Comparison of ENCODE assay signal across 39 cellular contexts in the genomic region with DNA sequence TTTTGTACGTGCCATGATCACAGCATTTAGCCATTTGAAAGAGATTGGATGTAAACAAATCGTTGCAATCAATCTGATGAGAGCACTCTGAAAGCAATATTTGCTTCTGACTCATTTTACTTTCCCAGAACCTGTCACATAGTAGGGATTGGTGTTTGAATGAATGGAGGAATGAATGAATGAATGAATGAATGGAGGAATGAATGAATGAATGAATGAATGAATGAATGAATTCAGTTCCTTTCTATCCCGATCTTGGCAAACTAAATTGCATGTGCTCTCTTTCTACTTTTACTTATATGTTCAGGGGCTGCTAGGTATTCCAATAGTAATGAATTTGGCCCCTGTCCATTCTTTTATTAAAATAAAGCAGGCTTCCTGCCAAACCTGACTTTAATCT.
"Had no signal": no experiment of that assay in that cellular context is flagged by ENCODE, and none has a peak within 500 bp of the region (broad histone marks: within the 10 kb centered on the region; RNA-seq: fewer than 3 reads in every experiment).

No MANE protein-coding gene starts in this region.

- ATAC-seq: activated CD8-positive, alpha-beta memory T cell treated with anti-CD3 and anti-CD28 coated beads, Interleukin-2, amount 10 ng/mL, durations not matched to agents 7 days and 5 days; activated CD8-positive, alpha-beta T cell treated with anti-CD3 and anti-CD28 coated beads, Interleukin-2, amount 10 ng/mL, durations not matched to agents 7 days and 5 days; activated naive CD8-positive, alpha-beta T cell treated with anti-CD3 and anti-CD28 coated beads, Interleukin-2, amount 50 U/mL, for 24 hours had no signal

- H3K27me3 ChIP-seq: ascending aorta, cardiac muscle cell had no signal

- H3K9me3 ChIP-seq: ascending aorta had no signal

- H3K4me1 ChIP-seq: ascending aorta had no signal

- H3K4me1 Mint-ChIP-seq: activated B cell treated with CpG ODN at 0.5 μM for 24 hours; activated CD4-positive, alpha-beta memory T cell treated with anti-CD3 and anti-CD28 coated beads, Interleukin-2, amount 10 ng/mL, durations not matched to agents 7 days and 5 days; activated CD4-positive, alpha-beta T cell treated with anti-CD3 and anti-CD28 coated beads, Interleukin-2, amount 10 ng/mL, durations not matched to agents 7 days and 5 days; activated CD8-positive, alpha-beta memory T cell treated with anti-CD3 and anti-CD28 coated beads, Interleukin-2, amount 10 ng/mL, durations not matched to agents 7 days and 5 days; activated naive CD4-positive, alpha-beta T cell treated with anti-CD3 and anti-CD28 coated beads, Interleukin-2, amount 10 ng/mL, durations not matched to agents 7 days and 5 days; activated naive CD4-positive, alpha-beta T cell treated with anti-CD3 and anti-CD28 coated beads, Interleukin-2, amount 50 U/mL, for 24 hours; activated naive CD8-positive, alpha-beta T cell treated with anti-CD3 and anti-CD28 coated beads, Interleukin-2, amount 10 ng/mL, durations not matched to agents 7 days and 5 days; activated naive CD8-positive, alpha-beta T cell treated with anti-CD3 and anti-CD28 coated beads, Interleukin-2, amount 50 U/mL, for 24 hours; central memory CD8-positive, alpha-beta T cell had no signal

- H3K27ac ChIP-seq: ascending aorta, cardiac muscle cell, VCaP had no signal

- H3K4me3 ChIP-seq: ascending aorta, cardiac muscle cell had no signal

- H3K36me3 ChIP-seq: ascending aorta, cardiac muscle cell had no signal

- H3K27ac Mint-ChIP-seq: activated B cell treated with CpG ODN at 0.5 μM for 24 hours; activated CD4-positive, alpha-beta memory T cell treated with anti-CD3 and anti-CD28 coated beads, Interleukin-2, amount 10 ng/mL, durations not matched to agents 7 days and 5 days; activated CD4-positive, alpha-beta T cell treated with anti-CD3 and anti-CD28 coated beads, Interleukin-2, amount 10 ng/mL, durations not matched to agents 7 days and 5 days; activated CD8-positive, alpha-beta memory T cell treated with anti-CD3 and anti-CD28 coated beads, Interleukin-2, amount 10 ng/mL, durations not matched to agents 7 days and 5 days; activated CD8-positive, alpha-beta T cell treated with anti-CD3 and anti-CD28 coated beads, Interleukin-2, amount 10 ng/mL, durations not matched to agents 7 days and 5 days; activated naive CD4-positive, alpha-beta T cell treated with anti-CD3 and anti-CD28 coated beads, Interleukin-2, amount 10 ng/mL, durations not matched to agents 7 days and 5 days; activated naive CD4-positive, alpha-beta T cell treated with anti-CD3 and anti-CD28 coated beads, Interleukin-2, amount 50 U/mL, for 24 hours; activated naive CD8-positive, alpha-beta T cell; activated naive CD8-positive, alpha-beta T cell treated with anti-CD3 and anti-CD28 coated beads, Interleukin-2, amount 10 ng/mL, durations not matched to agents 7 days and 5 days; activated naive CD8-positive, alpha-beta T cell treated with anti-CD3 and anti-CD28 coated beads, Interleukin-2, amount 50 U/mL, for 24 hours; activated T-cell treated with anti-CD3 and anti-CD28 coated beads, Interleukin-2, amount 50 U/mL, for 24 hours; activated T-helper 1 cell treated with anti-CD3 and anti-CD28 coated beads, Interleukin-12 subunit alpha, Interleukin-12 subunit beta, Interleukin-2, Interleukin-4 antibody, amounts not matched to agents 30 ng/mL and 10 ng/mL and 1 ng/mL, durations not matched to agents 14 hours and 24 hours and 36 hours; activated T-helper 2 cell treated with anti-CD3 and anti-CD28 coated beads, Interferon-gamma antibody, Interleukin-2, Interleukin-4, amounts not matched to agents 10 μg/mL and 5 μg/mL and 100 μg/mL, durations not matched to agents 14 hours and 24 hours and 36 hours; T-helper 1 cell treated with Interleukin-12 subunit alpha and Interleukin-12 subunit beta and Interleukin-4 antibody, amounts not matched to agents 30 μg/mL and 1 μg/mL, for 36 hours; T-helper 2 cell treated with Interferon-gamma antibody and Interleukin-4, amounts not matched to agents 5 μg/mL and 100 μg/mL, for 36 hours had no signal

- H3K4me3 Mint-ChIP-seq: activated B cell treated with CpG ODN at 0.5 μM for 24 hours; activated CD4-positive, alpha-beta memory T cell treated with anti-CD3 and anti-CD28 coated beads, Interleukin-2, amount 10 ng/mL, durations not matched to agents 7 days and 5 days; activated CD4-positive, alpha-beta T cell treated with anti-CD3 and anti-CD28 coated beads, Interleukin-2, amount 10 ng/mL, durations not matched to agents 7 days and 5 days; activated CD8-positive, alpha-beta memory T cell treated with anti-CD3 and anti-CD28 coated beads, Interleukin-2, amount 10 ng/mL, durations not matched to agents 7 days and 5 days; activated CD8-positive, alpha-beta T cell treated with anti-CD3 and anti-CD28 coated beads, Interleukin-2, amount 10 ng/mL, durations not matched to agents 7 days and 5 days; activated naive CD4-positive, alpha-beta T cell treated with anti-CD3 and anti-CD28 coated beads, Interleukin-2, amount 10 ng/mL, durations not matched to agents 7 days and 5 days; activated naive CD4-positive, alpha-beta T cell treated with anti-CD3 and anti-CD28 coated beads, Interleukin-2, amount 50 U/mL, for 24 hours; activated naive CD8-positive, alpha-beta T cell; activated naive CD8-positive, alpha-beta T cell treated with anti-CD3 and anti-CD28 coated beads, Interleukin-2, amount 10 ng/mL, durations not matched to agents 7 days and 5 days; activated naive CD8-positive, alpha-beta T cell treated with anti-CD3 and anti-CD28 coated beads, Interleukin-2, amount 50 U/mL, for 24 hours; activated T-cell treated with anti-CD3 and anti-CD28 coated beads, Interleukin-2, amount 50 U/mL, for 24 hours; activated T-helper 1 cell treated with anti-CD3 and anti-CD28 coated beads, Interleukin-12 subunit alpha, Interleukin-12 subunit beta, Interleukin-2, Interleukin-4 antibody, amounts not matched to agents 30 ng/mL and 10 ng/mL and 1 ng/mL, durations not matched to agents 14 hours and 24 hours and 36 hours; brain; central memory CD8-positive, alpha-beta T cell; T-helper 1 cell treated with Interleukin-12 subunit alpha and Interleukin-12 subunit beta and Interleukin-4 antibody, amounts not matched to agents 30 μg/mL and 1 μg/mL, for 36 hours; T-helper 2 cell treated with Interferon-gamma antibody and Interleukin-4, amounts not matched to agents 5 μg/mL and 100 μg/mL, for 36 hours had no signal

- H3K9me3 Mint-ChIP-seq: activated B cell treated with CpG ODN at 0.5 μM for 24 hours; activated CD4-positive, alpha-beta T cell treated with anti-CD3 and anti-CD28 coated beads, Interleukin-2, amount 10 ng/mL, durations not matched to agents 7 days and 5 days; activated naive CD4-positive, alpha-beta T cell treated with anti-CD3 and anti-CD28 coated beads, Interleukin-2, amount 10 ng/mL, durations not matched to agents 7 days and 5 days; activated naive CD4-positive, alpha-beta T cell treated with anti-CD3 and anti-CD28 coated beads, Interleukin-2, amount 50 U/mL, for 24 hours; activated naive CD8-positive, alpha-beta T cell treated with anti-CD3 and anti-CD28 coated beads, Interleukin-2, amount 10 ng/mL, durations not matched to agents 7 days and 5 days; activated naive CD8-positive, alpha-beta T cell treated with anti-CD3 and anti-CD28 coated beads, Interleukin-2, amount 50 U/mL, for 24 hours; activated T-cell treated with anti-CD3 and anti-CD28 coated beads, Interleukin-2, amount 50 U/mL, for 24 hours; activated T-helper 1 cell treated with anti-CD3 and anti-CD28 coated beads, Interleukin-12 subunit alpha, Interleukin-12 subunit beta, Interleukin-2, Interleukin-4 antibody, amounts not matched to agents 30 ng/mL and 10 ng/mL and 1 ng/mL, durations not matched to agents 14 hours and 24 hours and 36 hours; activated T-helper 2 cell treated with anti-CD3 and anti-CD28 coated beads, Interferon-gamma antibody, Interleukin-2, Interleukin-4, amounts not matched to agents 10 μg/mL and 5 μg/mL and 100 μg/mL, durations not matched to agents 14 hours and 24 hours and 36 hours; T-helper 2 cell treated with Interferon-gamma antibody and Interleukin-4, amounts not matched to agents 5 μg/mL and 100 μg/mL, for 36 hours had no signal

- H3K36me3 Mint-ChIP-seq: activated CD8-positive, alpha-beta memory T cell treated with anti-CD3 and anti-CD28 coated beads, Interleukin-2, amount 10 ng/mL, durations not matched to agents 7 days and 5 days; activated naive CD4-positive, alpha-beta T cell treated with anti-CD3 and anti-CD28 coated beads, Interleukin-2, amount 10 ng/mL, durations not matched to agents 7 days and 5 days; activated naive CD4-positive, alpha-beta T cell treated with anti-CD3 and anti-CD28 coated beads, Interleukin-2, amount 50 U/mL, for 24 hours; activated naive CD8-positive, alpha-beta T cell; activated naive CD8-positive, alpha-beta T cell treated with anti-CD3 and anti-CD28 coated beads, Interleukin-2, amount 10 ng/mL, durations not matched to agents 7 days and 5 days; brain had no signal

- DNase-seq: activated B cell treated with CpG ODN at 0.5 μM for 24 hours; activated CD4-positive, alpha-beta memory T cell treated with anti-CD3 and anti-CD28 coated beads, Interleukin-2, amount 10 ng/mL, durations not matched to agents 7 days and 5 days; activated CD4-positive, alpha-beta T cell treated with anti-CD3 and anti-CD28 coated beads for 48 hours; activated CD4-positive, alpha-beta T cell treated with anti-CD3 and anti-CD28 coated beads, Interleukin-2, amount 10 ng/mL, durations not matched to agents 7 days and 5 days; activated CD4-positive, alpha-beta T cell treated with anti-CD3 and anti-CD28 coated beads, Interleukin-2, amount 50 U/mL, for 48 hours; activated CD4-positive, CD25-positive, alpha-beta regulatory T cell treated with anti-CD3 and anti-CD28 coated beads, Interleukin-2, amount 50 U/mL, for 72 hours; activated CD8-positive, alpha-beta memory T cell treated with anti-CD3 and anti-CD28 coated beads for 24 hours; activated CD8-positive, alpha-beta memory T cell treated with anti-CD3 and anti-CD28 coated beads, Interleukin-2, amount 10 ng/mL, durations not matched to agents 7 days and 5 days; activated CD8-positive, alpha-beta memory T cell treated with anti-CD3 and anti-CD28 coated beads, Interleukin-2, amount 50 U/mL, for 48 hours; activated CD8-positive, alpha-beta T cell treated with anti-CD3 and anti-CD28 coated beads, Interleukin-2, amount 10 ng/mL, durations not matched to agents 7 days and 5 days; activated effector memory CD4-positive, alpha-beta T cell treated with Interleukin-2 at 50 U/mL for 16 hours; activated gamma-delta T cell; activated naive CD4-positive, alpha-beta T cell treated with anti-CD3 and anti-CD28 coated beads, Interleukin-2, amount 10 ng/mL, durations not matched to agents 7 days and 5 days; activated naive CD4-positive, alpha-beta T cell treated with Interleukin-2 at 50 U/mL for 16 hours; activated naive CD8-positive, alpha-beta T cell treated with anti-CD3 and anti-CD28 coated beads, Interleukin-2, amount 10 ng/mL, durations not matched to agents 7 days and 5 days; activated naive CD8-positive, alpha-beta T cell treated with anti-CD3 and anti-CD28 coated beads, Interleukin-2, amount 50 U/mL, for 24 hours; activated T-cell treated with anti-CD3 and anti-CD28 coated beads, Interleukin-2, amount 50 U/mL, for 24 hours; activated T-cell treated with anti-CD3 and anti-CD28 coated beads, Interleukin-2, amount 50 U/mL, for 48 hours; amygdala; anterior cingulate cortex; caudate nucleus; cerebellar nuclear complex; T-helper 1 cell; T-helper 2 cell; T-helper 9 cell had no signal

- H3K27me3 Mint-ChIP-seq: activated B cell treated with CpG ODN at 0.5 μM for 24 hours; activated CD4-positive, alpha-beta memory T cell treated with anti-CD3 and anti-CD28 coated beads, Interleukin-2, amount 10 ng/mL, durations not matched to agents 7 days and 5 days; activated CD4-positive, alpha-beta T cell treated with anti-CD3 and anti-CD28 coated beads, Interleukin-2, amount 10 ng/mL, durations not matched to agents 7 days and 5 days; activated CD8-positive, alpha-beta memory T cell treated with anti-CD3 and anti-CD28 coated beads, Interleukin-2, amount 10 ng/mL, durations not matched to agents 7 days and 5 days; activated naive CD4-positive, alpha-beta T cell treated with anti-CD3 and anti-CD28 coated beads, Interleukin-2, amount 10 ng/mL, durations not matched to agents 7 days and 5 days; activated naive CD8-positive, alpha-beta T cell treated with anti-CD3 and anti-CD28 coated beads, Interleukin-2, amount 10 ng/mL, durations not matched to agents 7 days and 5 days; brain; central memory CD8-positive, alpha-beta T cell had no signal

- FAIRE-seq: bronchial epithelial cell, colon, TTC549 had no signal
